In the genomic region with DNA sequence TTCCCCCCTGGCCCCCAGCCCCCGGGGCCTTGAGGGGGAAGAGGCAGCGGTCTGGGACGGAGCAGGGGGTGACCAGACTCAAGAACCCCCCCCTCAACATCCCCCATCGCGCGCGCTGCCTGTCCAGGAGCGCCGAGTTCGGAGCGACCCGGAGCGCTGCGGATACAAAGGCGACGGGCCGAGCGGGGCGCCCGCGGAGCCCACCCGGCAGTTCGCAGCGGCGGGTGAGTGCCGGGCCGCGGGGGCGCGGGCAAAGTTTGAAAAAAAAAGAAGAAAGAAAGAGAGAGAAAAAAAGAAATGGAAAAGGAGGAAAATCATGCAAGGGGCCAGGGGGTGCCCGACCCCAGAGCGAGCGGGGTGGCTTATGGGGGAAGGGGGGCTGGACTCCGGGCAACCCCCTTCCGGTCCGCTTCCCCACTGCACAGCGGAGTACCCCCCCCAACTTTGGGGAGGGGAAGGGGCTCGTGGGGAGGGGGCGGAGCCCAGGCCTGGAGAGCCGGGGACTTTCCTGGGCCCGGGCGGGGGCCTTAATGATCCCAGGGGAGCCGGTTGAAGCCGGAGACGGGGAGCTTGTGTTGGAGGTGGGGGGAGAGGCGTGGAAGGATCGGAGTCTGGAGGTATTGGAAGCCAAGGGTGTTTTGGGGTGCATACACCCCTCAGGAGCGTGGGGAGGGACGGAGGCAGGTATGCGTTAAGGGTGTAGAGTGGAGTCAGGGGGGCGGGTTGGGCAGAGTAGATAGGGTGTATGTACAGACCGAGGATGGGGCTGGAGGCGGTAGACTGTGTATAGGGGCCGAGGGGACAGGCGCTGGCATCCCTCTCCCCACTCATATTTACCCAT, we compare ENCODE assay signal across 8 cellular contexts. TPM values are rescaled to one million over a fixed set of nuclear protein-coding genes. Genes with fewer than 3 reads are reported as not detected.
A peak's percentile ranks its signal among the peaks of the same experiment; 100 is the strongest.
DNase-seq lines count a peak whose midpoint lies in the region; ATAC-seq and TF ChIP-seq lines count a peak whose summit lies in the region.

No MANE protein-coding gene starts in this region.

- H3K4me1 Mint-ChIP-seq in nephron = peaks cover 51% of the 10 kb centered on the region

- no peak for DNase-seq in GM12864 (ENCODE audit: low read depth)
- DNase-seq in NCI-H82 (lab: John Stamatoyannopoulos, UW) = peak; percentile 82
- DNase-seq in NCI-H2081 (lab: John Stamatoyannopoulos, UW) = no peak
- no peak for DNase-seq in KG1 (lab: John Stamatoyannopoulos, UW)

- WGBS in esophagus, 2 donors = 3 to 5% methylated on average over 47 to 55 of the region's 55 CpGs

- TF ChIP-seq CTCF in GM12864 (IDR thresholded peaks at IDR 0.05; ENCODE audit: low read depth, low read length, missing control alignments) = no peak
- no peak for TF ChIP-seq CTCF in nephron (IDR thresholded peaks at IDR 0.05; ENCODE audit: unreplicated experiment in 3 of 3)

- peaks cover 4% of the 10 kb centered on the region for H3K27me3 Mint-ChIP-seq in nephron (ENCODE audit: low read depth)

- ATAC-seq in HG02759 (IDR thresholded peaks at IDR 0.05; ENCODE audit: unreplicated experiment) = no peak
- no peak for ATAC-seq in HG03196 (IDR thresholded peaks at IDR 0.05; ENCODE audit: unreplicated experiment)

- no peaks in the 10 kb centered on the region for H3K36me3 ChIP-seq in esophagus (ENCODE audit: control insufficient read depth in 2 of 2, insufficient read depth in 2 of 2, low read length in 1 of 2)

- peak overlapping the region; percentile 81 to 89 (median 86) for H3K4me3 Mint-ChIP-seq in nephron

- H3K4me3 ChIP-seq in GM12864 (ENCODE audit: low read depth, low read length) = peak overlapping the region; percentile 26; the same call in 1 of the 2 replicates
- peak overlapping the region; percentile 62 to 69 for H3K4me3 ChIP-seq in esophagus (ENCODE audit: low read depth in 1 of 2, low read length in 2 of 2)

- peak overlapping the region; percentile 47 to 71 for H3K27ac ChIP-seq in esophagus (ENCODE audit: low read depth in 2 of 2, low read length in 1 of 2)

- peaks cover 3% of the 10 kb centered on the region for H3K36me3 Mint-ChIP-seq in nephron (ENCODE audit: low read depth)

- peak overlapping the region; percentile 46 to 79 (median 69) for H3K27ac Mint-ChIP-seq in nephron

- no peaks in the 10 kb centered on the region for H3K9me3 Mint-ChIP-seq in nephron

- peaks cover 3 to 8% of the 10 kb centered on the region in 2 donors for H3K4me1 ChIP-seq in esophagus (ENCODE audit: control insufficient read depth in 2 of 2, insufficient read depth in 2 of 2, low read length in 1 of 2)

- H3K27me3 ChIP-seq in esophagus (ENCODE audit: control insufficient read depth in 1 of 2, insufficient read depth in 2 of 2, low read length in 2 of 2) = no peaks in the 10 kb centered on the region

- H3K9me3 ChIP-seq in esophagus (ENCODE audit: control insufficient read depth in 2 of 2, insufficient read depth in 1 of 2, low read depth in 1 of 2, low read length in 1 of 2) = no peaks in the 10 kb centered on the region

RNA-seq across cellular contexts. Expression of a gene that starts 0.5 kb away (rescaled TPM):
- 1 to 10 TPM; 4.5 to 6.8 TPM for polyA plus RNA-seq in esophagus

RNA-seq across cellular contexts. Expression of a gene that starts 34.0 kb away (rescaled TPM):
- under 1 TPM; 0.08 to 0.09 TPM for polyA plus RNA-seq in esophagus

RNA-seq across cellular contexts. Expression of a gene that starts 57.7 kb away (rescaled TPM):
- 10 to 100 TPM; 34.2 to 34.9 TPM for polyA plus RNA-seq in esophagus

RNA-seq across cellular contexts. Expression of a gene that starts 57.8 kb away (rescaled TPM):
- 10 to 100 TPM; 45.1 to 51.1 TPM for polyA plus RNA-seq in esophagus
